13 cellular contexts compared by ENCODE assay signal in genomic region chr10:7239312-7239985, GRCh38.
DNase-seq lines count a peak whose midpoint lies in the region; ATAC-seq and TF ChIP-seq lines count a peak whose summit lies in the region.
"Had no signal": no experiment of that assay in that cellular context is flagged by ENCODE, and none has a peak within 500 bp of the region (broad histone marks: within the 10 kb centered on the region; RNA-seq: fewer than 3 reads in every experiment).

No MANE protein-coding gene starts in this region.

- H3K27me3 Mint-ChIP-seq in activated T-cell treated with anti-CD3 and anti-CD28 coated beads, Interleukin-2, amount 50 U/mL, for 24 hours: no peaks in the 10 kb centered on the region
- no peaks in the 10 kb centered on the region for H3K27me3 Mint-ChIP-seq in progenitor cell of endocrine pancreas

- no peak overlapping the region for H3K4me3 Mint-ChIP-seq in activated T-cell treated with anti-CD3 and anti-CD28 coated beads, Interleukin-2, amount 50 U/mL, for 24 hours
- no peak overlapping the region for H3K4me3 Mint-ChIP-seq in progenitor cell of endocrine pancreas (ENCODE audit: low read depth)
- H3K4me3 Mint-ChIP-seq: neural progenitor cell had no signal

- ATAC-seq in GM21619 (IDR thresholded peaks at IDR 0.05; ENCODE audit: unreplicated experiment) (peak; percentile 74), HG03442 (IDR thresholded peaks at IDR 0.05; ENCODE audit: unreplicated experiment) (peak; percentile 86), HG02970 (IDR thresholded peaks at IDR 0.05; ENCODE audit: low FRiP score, unreplicated experiment) (no peak)

- peaks cover 91% of the 10 kb centered on the region for H3K36me3 Mint-ChIP-seq in activated T-cell treated with anti-CD3 and anti-CD28 coated beads, Interleukin-2, amount 50 U/mL, for 24 hours (ENCODE audit: low read depth)
- H3K36me3 Mint-ChIP-seq in progenitor cell of endocrine pancreas (ENCODE audit: insufficient read depth): peaks cover 13% of the 10 kb centered on the region

- H3K27ac Mint-ChIP-seq in activated T-cell treated with anti-CD3 and anti-CD28 coated beads, Interleukin-2, amount 50 U/mL, for 24 hours: peak overlapping the region; percentile 64
- H3K27ac Mint-ChIP-seq in progenitor cell of endocrine pancreas: no peak overlapping the region
- H3K27ac Mint-ChIP-seq: neural progenitor cell had no signal

- peaks cover 49% of the 10 kb centered on the region for H3K4me1 Mint-ChIP-seq in activated T-cell treated with anti-CD3 and anti-CD28 coated beads, Interleukin-2, amount 50 U/mL, for 24 hours (ENCODE audit: low read depth)
- H3K4me1 Mint-ChIP-seq in progenitor cell of endocrine pancreas (ENCODE audit: low read depth): peaks cover 2% of the 10 kb centered on the region

- no peak for TF ChIP-seq CTCF in progenitor cell of endocrine pancreas (IDR thresholded peaks at IDR 0.05; ENCODE audit: unreplicated experiment)

- DNase-seq in activated T-cell treated with anti-CD3 and anti-CD28 coated beads, Interleukin-2, amount 50 U/mL, for 24 hours: no peak
- no peak for DNase-seq in activated T-cell treated with anti-CD3 and anti-CD28 coated beads, Interleukin-2, amount 50 U/mL, for 1 hour
- DNase-seq in stimulated activated CD8-positive, alpha-beta memory T cell treated with anti-CD3 and anti-CD28 coated beads, Interleukin-4, amount 100 ng/mL, for 48 hours: peak; percentile 39
- no peak for DNase-seq in medulla oblongata (ENCODE audit: extremely low spot score)
- DNase-seq in progenitor cell of endocrine pancreas (ENCODE audit: low spot score, unreplicated experiment): no peak
- DNase-seq: activated CD4-positive, alpha-beta T cell treated with anti-CD3 and anti-CD28 coated beads for 4 hours; KBM-7; SHP77 treated with DMSO at 0.1 percent for 48 hours; trophoblast cell had no signal

- H3K9me3 Mint-ChIP-seq in activated T-cell treated with anti-CD3 and anti-CD28 coated beads, Interleukin-2, amount 50 U/mL, for 24 hours: peaks cover 4% of the 10 kb centered on the region
- H3K9me3 Mint-ChIP-seq in progenitor cell of endocrine pancreas (ENCODE audit: low read depth): peaks cover 18% of the 10 kb centered on the region
